ENCODE assay signal across 22 cellular contexts in genomic region chr12:129363041-129363440, GRCh38.
"Had no signal": no experiment of that assay in that cellular context is flagged by ENCODE, and none has a peak within 500 bp of the region (broad histone marks: within the 10 kb centered on the region; RNA-seq: fewer than 3 reads in every experiment).

No MANE protein-coding gene starts in this region.

- H3K9ac ChIP-seq: SK-N-SH had no signal

- FAIRE-seq: HTR-8/SVneo, RCC 7860 had no signal

- H3K4me2 ChIP-seq: SK-N-SH had no signal

- ATAC-seq: T-cell had no signal

- DNase-seq: KBM-7, MV-4-11, NCI-H1048, NCI-H1105, NCI-H1417, NCI-H1436 treated with DMSO at 0.1 percent for 48 hours, NCI-H1694, NCI-H187 treated with DMSO at 0.1 percent for 48 hours, NCI-H2029 treated with DMSO at 0.1 percent for 48 hours, NCI-H2171 treated with DMSO at 0.1 percent for 48 hours, NCI-H345, NCI-H446 treated with DMSO at 0.1 percent for 48 hours, NCI-H510A treated with DMSO at 0.1 percent for 48 hours, NCI-H82, Right ventricle myocardium superior, RPMI8226, SK-N-SH, SW 1271, T-cell had no signal

- H3K27ac ChIP-seq: HL-60 had no signal

- H3K9me3 ChIP-seq: SK-N-SH had no signal
